Comparison of ENCODE assay signal across 22 cellular contexts in genomic region chr14:29111554-29111953, GRCh38.
DNase-seq lines count a peak whose midpoint lies in the region; ATAC-seq and TF ChIP-seq lines count a peak whose summit lies in the region.
"Had no signal": no experiment of that assay in that cellular context is flagged by ENCODE, and none has a peak within 500 bp of the region (broad histone marks: within the 10 kb centered on the region; RNA-seq: fewer than 3 reads in every experiment).

No MANE protein-coding gene starts in this region.

- no peaks in the 10 kb centered on the region for H3K9me1 ChIP-seq in IMR-90 (ENCODE audit: insufficient read depth, low read length)

- H3K18ac ChIP-seq in IMR-90 (ENCODE audit: low read depth, low read length) (no peak overlapping the region), trophoblast cell (ENCODE audit: low read length) (no peak overlapping the region)

- H3K4me3 Mint-ChIP-seq in naive thymus-derived CD8-positive, alpha-beta T cell: no peak overlapping the region

- H2AFZ ChIP-seq in IMR-90 (replicated peaks; ENCODE audit: low read length, poor library complexity) (peak overlapping the region; percentile 47), fibroblast of lung (ENCODE audit: low read length) (peak overlapping the region; percentile 55), trophoblast cell (ENCODE audit: insufficient read depth, low read length, poor library complexity) (no peak overlapping the region)

- H3K23ac ChIP-seq in IMR-90 (ENCODE audit: low read depth, low read length): no peak overlapping the region
- no peak overlapping the region for H3K23ac ChIP-seq in trophoblast cell (ENCODE audit: low read length)

- no peak overlapping the region for H3K4me3 ChIP-seq in IMR-90 (ENCODE audit: insufficient read depth, low read depth, low read length)
- H3K4me3 ChIP-seq in fibroblast of lung (replicated peaks in 1 of 4; ENCODE audit: control extremely low read depth in 1 of 4, insufficient read depth in 1 of 4, low read depth in 3 of 4, low read length in 4 of 4): no peak overlapping the region
- no peak overlapping the region for H3K4me3 ChIP-seq in trophoblast cell (ENCODE audit: low read depth, low read length)
- H3K4me3 ChIP-seq: MG63, SK-N-MC had no signal

- H3K9ac ChIP-seq in IMR-90 (ENCODE audit: low read depth, low read length) (no peak overlapping the region), fibroblast of lung (ENCODE audit: insufficient read depth, low read length) (no peak overlapping the region), trophoblast cell (ENCODE audit: low read length) (no peak overlapping the region)
- H3K9ac ChIP-seq: KMS-11 had no signal

- no peak overlapping the region for H3K27ac Mint-ChIP-seq in naive thymus-derived CD8-positive, alpha-beta T cell

- H3K4me2 ChIP-seq in IMR-90 (ENCODE audit: low read depth, low read length): no peak overlapping the region
- H3K4me2 ChIP-seq in fibroblast of lung (ENCODE audit: extremely low read depth, insufficient read depth, low read length): no peak overlapping the region
- no peak overlapping the region for H3K4me2 ChIP-seq in trophoblast cell (ENCODE audit: low read length)
- H3K4me2 ChIP-seq: KMS-11 had no signal

- no peak overlapping the region for H4K5ac ChIP-seq in IMR-90 (ENCODE audit: low read depth, low read length)

- no peak overlapping the region for H2BK5ac ChIP-seq in IMR-90 (ENCODE audit: low read depth, low read length, poor library complexity, severe bottlenecking)
- H2BK5ac ChIP-seq in trophoblast cell (ENCODE audit: low read depth, low read length, poor library complexity): no peak overlapping the region

- in situ Hi-C loops in IMR-90 (cut with MboI; ENCODE audit: low sequenced_read_pairs): no loop called here
- in situ Hi-C loops in GM13977 (cut with MboI; ENCODE audit: low pct_unique_long_range_greater_than_20kb, low sequenced_read_pairs, unreplicated experiment): no loop called here

- H4K91ac ChIP-seq in IMR-90 (ENCODE audit: insufficient read depth, low read depth, low read length) (no peak overlapping the region), trophoblast cell (ENCODE audit: low read depth, low read length) (no peak overlapping the region)

- H3K9me3 ChIP-seq in IMR-90 (ENCODE audit: control insufficient read depth, insufficient read depth, low read length) (no peaks in the 10 kb centered on the region), fibroblast of lung (ENCODE audit: control insufficient read depth, insufficient read depth, low read depth, low read length) (no peaks in the 10 kb centered on the region), trophoblast cell (ENCODE audit: insufficient read depth, low read depth, low read length) (no peaks in the 10 kb centered on the region)
- H3K9me3 ChIP-seq: MG63 had no signal

- dilution Hi-C loops in IMR-90 (cut with HindIII; ENCODE audit: low sequenced_read_pairs, unreplicated experiment): no loop called here

- no TSS peak for BruUV-seq in IMR-90 (replicated peaks; lab: Mats Ljungman, UMichigan)

- intact Hi-C loops in IMR-90 (cut with micrococcal nuclease): no loop called here

- H3K27ac ChIP-seq in IMR-90 (ENCODE audit: insufficient read depth, low read length) (no peak overlapping the region), fibroblast of lung (ENCODE audit: insufficient read depth, low read length) (no peak overlapping the region), trophoblast cell (ENCODE audit: low read depth, low read length) (no peak overlapping the region)
- H3K27ac ChIP-seq: C4-2B, KMS-11, SK-N-MC had no signal

- H3K4me1 ChIP-seq in IMR-90 (ENCODE audit: control insufficient read depth, insufficient read depth, low read length) (no peaks in the 10 kb centered on the region), fibroblast of lung (ENCODE audit: control insufficient read depth, extremely low read depth, insufficient read depth, low read length) (no peaks in the 10 kb centered on the region), trophoblast cell (ENCODE audit: control insufficient read depth in 1 of 2, insufficient read depth in 2 of 2, low read length in 2 of 2) (no peaks in the 10 kb centered on the region)

- no peak overlapping the region for H2BK20ac ChIP-seq in IMR-90 (ENCODE audit: low read depth, low read length)

- WGBS in IMR-90 (ENCODE audit: extremely low coverage in 2 of 2, insufficient read length in 1 of 2), 2 experiments: no CpG with 5 or more reads among the region's 3 CpGs
- WGBS in trophoblast cell (ENCODE audit: extremely low coverage, insufficient coverage, insufficient read length): no CpG with 5 or more reads among the region's 3 CpGs

- no peak overlapping the region for H4K12ac ChIP-seq in trophoblast cell (ENCODE audit: low read depth, low read length)

- peaks cover 0 to 5% (median 0%) of the 10 kb centered on the region in 3 donors for H3K36me3 Mint-ChIP-seq in naive thymus-derived CD8-positive, alpha-beta T cell

- H2AK5ac ChIP-seq in IMR-90 (ENCODE audit: low read depth, low read length) (no peak overlapping the region), trophoblast cell (ENCODE audit: low read length) (no peak overlapping the region)

- H3K27me3 ChIP-seq in IMR-90 (ENCODE audit: control insufficient read depth, insufficient read depth, low read length) (no peaks in the 10 kb centered on the region), fibroblast of lung (ENCODE audit: control insufficient read depth, insufficient read depth, low read length) (no peaks in the 10 kb centered on the region), trophoblast cell (ENCODE audit: insufficient read depth, low read length) (no peaks in the 10 kb centered on the region)
- H3K27me3 ChIP-seq: MG63 had no signal

- H3K14ac ChIP-seq in IMR-90 (replicated peaks; ENCODE audit: low read depth, low read length) (no peak overlapping the region), trophoblast cell (ENCODE audit: low read length) (no peak overlapping the region)

- no peak overlapping the region for H2AK9ac ChIP-seq in IMR-90 (replicated peaks; ENCODE audit: low read depth, low read length, poor library complexity)

- H3K4ac ChIP-seq in IMR-90 (ENCODE audit: low read depth, low read length) (no peak overlapping the region), trophoblast cell (ENCODE audit: low read depth, low read length) (no peak overlapping the region)

- no peaks in the 10 kb centered on the region for H3K4me1 Mint-ChIP-seq in naive thymus-derived CD8-positive, alpha-beta T cell

- TF ChIP-seq CTCF in IMR-90 (conservative IDR thresholded peaks at IDR 0.05; ENCODE audit: low read depth, low read length) (no peak), fibroblast of lung (conservative IDR thresholded peaks at IDR 0.05 in 1 of 2, IDR thresholded peaks at IDR 0.05 in 1 of 2; ENCODE audit: low read depth in 1 of 2, low read length in 2 of 2) (no peak), GM13977 (IDR thresholded peaks at IDR 0.05; ENCODE audit: extremely low read depth, insufficient read depth, missing control alignments) (no peak)

- H2BK120ac ChIP-seq in IMR-90 (ENCODE audit: low read depth, low read length): no peak overlapping the region
- no peak overlapping the region for H2BK120ac ChIP-seq in trophoblast cell (ENCODE audit: insufficient read depth, low read length, poor library complexity)

- no peaks in the 10 kb centered on the region for H3K27me3 Mint-ChIP-seq in naive thymus-derived CD8-positive, alpha-beta T cell

- no peak for TF ChIP-seq POLR2A in IMR-90 (IDR thresholded peaks at IDR 0.05; ENCODE audit: low read depth, low read length)

- no peak for TF ChIP-seq RAD21 in IMR-90 (IDR thresholded peaks at IDR 0.05; ENCODE audit: low read length)

- H4K20me1 ChIP-seq in IMR-90 (ENCODE audit: insufficient read depth, low read length) (no peaks in the 10 kb centered on the region), fibroblast of lung (ENCODE audit: control insufficient read depth, extremely low read depth, insufficient read depth, low read length) (no peaks in the 10 kb centered on the region)

- no peak overlapping the region for H4K8ac ChIP-seq in IMR-90 (ENCODE audit: low read depth in 2 of 2, low read length in 2 of 2)
- H4K8ac ChIP-seq in trophoblast cell (ENCODE audit: low read depth, low read length): no peak overlapping the region

- peaks cover 6 to 27% (median 16%) of the 10 kb centered on the region in 9 donors for H3K9me3 Mint-ChIP-seq in naive thymus-derived CD8-positive, alpha-beta T cell

- 0 out of 2 replicates have a peak overlapping the region, but pooled peaks have one; percentile 3 for H3K56ac ChIP-seq in IMR-90 (ENCODE audit: extremely low read depth, insufficient read depth, low read length)

- POLR2A ChIA-PET in IMR-90 (lab: Charles Lee; ENCODE audit: unreplicated experiment): no interaction called here
- POLR2A ChIA-PET in naive thymus-derived CD8-positive, alpha-beta T cell (lab: Charles Lee): no interaction called here

- DNase-seq in GM04503 (ENCODE audit: low read depth) (peak; percentile 0), IMR-90 (no peak), fibroblast of lung (ENCODE audit: low read depth in 2 of 2) (no peak), trophoblast cell (peak; percentile 78 to 93), GM13977 (ENCODE audit: low spot score) (no peak)
- DNase-seq in stimulated activated CD4-positive, alpha-beta T cell treated with anti-CD3 and anti-CD28 coated beads, Interleukin-2, amount 100 ng/mL, for 48 hours: no peak
- no peak for DNase-seq in naive thymus-derived CD8-positive, alpha-beta T cell
- DNase-seq: AML-193, DMS79 treated with DMSO at 0.1 percent for 48 hours, GOT3, MG63, NCI-H1092, NCI-H1436 treated with DMSO at 0.1 percent for 48 hours, NCI-H2029, NCI-H2171 treated with DMSO at 0.1 percent for 48 hours, NCI-H510A, NCI-H774, OCI-M1, Right ventricle myocardium superior had no signal

- H2BK15ac ChIP-seq in IMR-90 (ENCODE audit: low read depth, low read length): no peak overlapping the region

- ATAC-seq in IMR-90 (ENCODE audit: low read depth): no peak
- no peak for ATAC-seq in naive thymus-derived CD8-positive, alpha-beta T cell

- H3K79me1 ChIP-seq in IMR-90 (ENCODE audit: low read depth in 1 of 2, low read length in 2 of 2) (no peaks in the 10 kb centered on the region), trophoblast cell (ENCODE audit: low read length) (no peaks in the 10 kb centered on the region)

- H3K36me3 ChIP-seq in IMR-90 (ENCODE audit: control insufficient read depth, insufficient read depth, low read length): no peaks in the 10 kb centered on the region
- no peaks in the 10 kb centered on the region for H3K36me3 ChIP-seq in fibroblast of lung (ENCODE audit: control insufficient read depth, insufficient read depth, low read length)
- no peaks in the 10 kb centered on the region for H3K36me3 ChIP-seq in trophoblast cell (ENCODE audit: control insufficient read depth in 1 of 2, insufficient read depth in 2 of 2, low read length in 2 of 2)
- H3K36me3 ChIP-seq: MG63 had no signal

- H2BK12ac ChIP-seq in trophoblast cell (ENCODE audit: low read length): no peak overlapping the region

- H3K79me2 ChIP-seq in fibroblast of lung (ENCODE audit: control insufficient read depth, insufficient read depth, low read length): no peaks in the 10 kb centered on the region
- no peaks in the 10 kb centered on the region for H3K79me2 ChIP-seq in trophoblast cell (ENCODE audit: control insufficient read depth, insufficient read depth, low read length, poor library complexity)

- CTCF ChIA-PET in IMR-90 (lab: Yijun Ruan, JAX): interaction anchor here (0.6 kb wide), 1 partner anchor 29 kb away, joined by 3 read pairs; no protein-coding TSS in a partner anchor

TF ChIP-seq in IMR-90, 13 proteins besides CTCF, POLR2A, EP300 and RAD21 (continues in another document):
- TF ChIP-seq CHD1 (IDR thresholded peaks at IDR 0.05; ENCODE audit: low read depth, low read length) (no peak), CEBPB (IDR thresholded peaks at IDR 0.05; ENCODE audit: low read depth, low read length) (no peak)

Comparison
In these comparisons a context has a peak if more than half of its experiments do, and no peak if none do; other contexts are left out.
1. DNase-seq: peak in GM04503 (single experiment) and trophoblast cell (2 of 2); none in IMR-90 (single experiment), fibroblast of lung (0 of 2), GM13977 (single experiment), stimulated activated CD4-positive, alpha-beta T cell treated with anti-CD3 and anti-CD28 coated beads, Interleukin-2, amount 100 ng/mL, for 48 hours (0 of 2) and naive thymus-derived CD8-positive, alpha-beta T cell (0 of 10).